Comparison of ENCODE assay signal across 1 cellular context in the genomic region with DNA sequence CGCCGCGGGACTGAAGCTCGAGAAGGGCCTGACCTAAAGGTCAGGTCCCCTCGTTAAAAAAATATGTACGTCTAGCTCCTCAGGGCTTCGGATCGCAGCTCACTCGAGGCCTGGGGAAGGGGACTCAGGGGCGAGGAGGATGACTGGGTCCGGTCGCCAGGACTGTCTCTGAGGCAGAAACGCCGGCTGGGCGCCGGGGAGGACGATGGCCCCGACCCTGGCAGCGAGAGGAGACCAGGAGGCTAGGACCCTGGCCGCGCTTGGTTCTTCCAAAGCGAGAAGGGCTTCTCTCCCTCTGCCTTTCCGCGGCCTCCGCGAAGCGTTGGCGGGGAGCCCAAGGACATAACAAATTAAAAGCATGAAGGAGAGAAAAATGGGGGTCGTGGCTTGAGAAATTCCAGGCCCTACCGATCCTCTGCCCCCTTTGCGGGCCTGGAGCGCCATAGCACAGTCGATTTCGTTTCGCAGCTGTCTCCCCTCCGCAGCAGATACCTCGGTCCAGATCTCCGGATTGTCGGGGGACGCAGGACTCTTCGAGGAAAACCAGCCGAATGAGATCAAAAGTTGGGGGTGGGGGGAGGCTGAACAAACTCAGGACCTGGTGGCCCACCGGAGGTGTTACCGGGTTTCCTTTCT.
TF ChIP-seq lines count a peak whose summit lies in the region.

No MANE protein-coding gene starts in this region.

TF ChIP-seq in WTC11, 78 proteins besides CTCF, POLR2A, EP300 and RAD21 (continued from another document):
- TF ChIP-seq, protein P1, sequence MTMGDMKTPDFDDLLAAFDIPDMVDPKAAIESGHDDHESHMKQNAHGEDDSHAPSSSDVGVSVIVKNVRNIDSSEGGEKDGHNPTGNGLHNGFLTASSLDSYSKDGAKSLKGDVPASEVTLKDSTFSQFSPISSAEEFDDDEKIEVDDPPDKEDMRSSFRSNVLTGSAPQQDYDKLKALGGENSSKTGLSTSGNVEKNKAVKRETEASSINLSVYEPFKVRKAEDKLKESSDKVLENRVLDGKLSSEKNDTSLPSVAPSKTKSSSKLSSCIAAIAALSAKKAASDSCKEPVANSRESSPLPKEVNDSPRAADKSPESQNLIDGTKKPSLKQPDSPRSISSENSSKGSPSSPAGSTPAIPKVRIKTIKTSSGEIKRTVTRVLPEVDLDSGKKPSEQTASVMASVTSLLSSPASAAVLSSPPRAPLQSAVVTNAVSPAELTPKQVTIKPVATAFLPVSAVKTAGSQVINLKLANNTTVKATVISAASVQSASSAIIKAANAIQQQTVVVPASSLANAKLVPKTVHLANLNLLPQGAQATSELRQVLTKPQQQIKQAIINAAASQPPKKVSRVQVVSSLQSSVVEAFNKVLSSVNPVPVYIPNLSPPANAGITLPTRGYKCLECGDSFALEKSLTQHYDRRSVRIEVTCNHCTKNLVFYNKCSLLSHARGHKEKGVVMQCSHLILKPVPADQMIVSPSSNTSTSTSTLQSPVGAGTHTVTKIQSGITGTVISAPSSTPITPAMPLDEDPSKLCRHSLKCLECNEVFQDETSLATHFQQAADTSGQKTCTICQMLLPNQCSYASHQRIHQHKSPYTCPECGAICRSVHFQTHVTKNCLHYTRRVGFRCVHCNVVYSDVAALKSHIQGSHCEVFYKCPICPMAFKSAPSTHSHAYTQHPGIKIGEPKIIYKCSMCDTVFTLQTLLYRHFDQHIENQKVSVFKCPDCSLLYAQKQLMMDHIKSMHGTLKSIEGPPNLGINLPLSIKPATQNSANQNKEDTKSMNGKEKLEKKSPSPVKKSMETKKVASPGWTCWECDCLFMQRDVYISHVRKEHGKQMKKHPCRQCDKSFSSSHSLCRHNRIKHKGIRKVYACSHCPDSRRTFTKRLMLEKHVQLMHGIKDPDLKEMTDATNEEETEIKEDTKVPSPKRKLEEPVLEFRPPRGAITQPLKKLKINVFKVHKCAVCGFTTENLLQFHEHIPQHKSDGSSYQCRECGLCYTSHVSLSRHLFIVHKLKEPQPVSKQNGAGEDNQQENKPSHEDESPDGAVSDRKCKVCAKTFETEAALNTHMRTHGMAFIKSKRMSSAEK (CRISPR knock-in tag; IDR thresholded peaks at IDR 0.05; ENCODE audit: borderline replicate concordance) = no peak
- TF ChIP-seq NFATC4 (CRISPR knock-in tag; IDR thresholded peaks at IDR 0.05) (no peak), ZNF281 (CRISPR knock-in tag; IDR thresholded peaks at IDR 0.05) (no peak), ZNF416 (CRISPR knock-in tag; IDR thresholded peaks at IDR 0.05) (no peak), ATF1 (CRISPR knock-in tag; IDR thresholded peaks at IDR 0.05) (no peak), ZMAT4 (CRISPR knock-in tag; IDR thresholded peaks at IDR 0.05) (no peak), RELA (CRISPR knock-in tag; IDR thresholded peaks at IDR 0.05; ENCODE audit: borderline replicate concordance) (no peak), MAX (CRISPR knock-in tag; IDR thresholded peaks at IDR 0.05) (no peak), ZNF232 (CRISPR knock-in tag; IDR thresholded peaks at IDR 0.05) (no peak), ZBTB43 (CRISPR knock-in tag; IDR thresholded peaks at IDR 0.05) (no peak), ZNF423 (CRISPR knock-in tag; IDR thresholded peaks at IDR 0.05) (no peak), ZNF317 (CRISPR knock-in tag; IDR thresholded peaks at IDR 0.05; ENCODE audit: borderline replicate concordance, low read depth) (no peak)
- TF ChIP-seq, protein P2, sequence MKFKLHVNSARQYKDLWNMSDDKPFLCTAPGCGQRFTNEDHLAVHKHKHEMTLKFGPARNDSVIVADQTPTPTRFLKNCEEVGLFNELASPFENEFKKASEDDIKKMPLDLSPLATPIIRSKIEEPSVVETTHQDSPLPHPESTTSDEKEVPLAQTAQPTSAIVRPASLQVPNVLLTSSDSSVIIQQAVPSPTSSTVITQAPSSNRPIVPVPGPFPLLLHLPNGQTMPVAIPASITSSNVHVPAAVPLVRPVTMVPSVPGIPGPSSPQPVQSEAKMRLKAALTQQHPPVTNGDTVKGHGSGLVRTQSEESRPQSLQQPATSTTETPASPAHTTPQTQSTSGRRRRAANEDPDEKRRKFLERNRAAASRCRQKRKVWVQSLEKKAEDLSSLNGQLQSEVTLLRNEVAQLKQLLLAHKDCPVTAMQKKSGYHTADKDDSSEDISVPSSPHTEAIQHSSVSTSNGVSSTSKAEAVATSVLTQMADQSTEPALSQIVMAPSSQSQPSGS (CRISPR knock-in tag; IDR thresholded peaks at IDR 0.05; ENCODE audit: borderline replicate concordance, low read depth) = no peak
- TF ChIP-seq, protein P3, sequence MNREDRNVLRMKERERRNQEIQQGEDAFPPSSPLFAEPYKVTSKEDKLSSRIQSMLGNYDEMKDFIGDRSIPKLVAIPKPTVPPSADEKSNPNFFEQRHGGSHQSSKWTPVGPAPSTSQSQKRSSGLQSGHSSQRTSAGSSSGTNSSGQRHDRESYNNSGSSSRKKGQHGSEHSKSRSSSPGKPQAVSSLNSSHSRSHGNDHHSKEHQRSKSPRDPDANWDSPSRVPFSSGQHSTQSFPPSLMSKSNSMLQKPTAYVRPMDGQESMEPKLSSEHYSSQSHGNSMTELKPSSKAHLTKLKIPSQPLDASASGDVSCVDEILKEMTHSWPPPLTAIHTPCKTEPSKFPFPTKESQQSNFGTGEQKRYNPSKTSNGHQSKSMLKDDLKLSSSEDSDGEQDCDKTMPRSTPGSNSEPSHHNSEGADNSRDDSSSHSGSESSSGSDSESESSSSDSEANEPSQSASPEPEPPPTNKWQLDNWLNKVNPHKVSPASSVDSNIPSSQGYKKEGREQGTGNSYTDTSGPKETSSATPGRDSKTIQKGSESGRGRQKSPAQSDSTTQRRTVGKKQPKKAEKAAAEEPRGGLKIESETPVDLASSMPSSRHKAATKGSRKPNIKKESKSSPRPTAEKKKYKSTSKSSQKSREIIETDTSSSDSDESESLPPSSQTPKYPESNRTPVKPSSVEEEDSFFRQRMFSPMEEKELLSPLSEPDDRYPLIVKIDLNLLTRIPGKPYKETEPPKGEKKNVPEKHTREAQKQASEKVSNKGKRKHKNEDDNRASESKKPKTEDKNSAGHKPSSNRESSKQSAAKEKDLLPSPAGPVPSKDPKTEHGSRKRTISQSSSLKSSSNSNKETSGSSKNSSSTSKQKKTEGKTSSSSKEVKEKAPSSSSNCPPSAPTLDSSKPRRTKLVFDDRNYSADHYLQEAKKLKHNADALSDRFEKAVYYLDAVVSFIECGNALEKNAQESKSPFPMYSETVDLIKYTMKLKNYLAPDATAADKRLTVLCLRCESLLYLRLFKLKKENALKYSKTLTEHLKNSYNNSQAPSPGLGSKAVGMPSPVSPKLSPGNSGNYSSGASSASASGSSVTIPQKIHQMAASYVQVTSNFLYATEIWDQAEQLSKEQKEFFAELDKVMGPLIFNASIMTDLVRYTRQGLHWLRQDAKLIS (CRISPR knock-in tag; IDR thresholded peaks at IDR 0.05; ENCODE audit: borderline replicate concordance) = no peak
- TF ChIP-seq, protein P4, sequence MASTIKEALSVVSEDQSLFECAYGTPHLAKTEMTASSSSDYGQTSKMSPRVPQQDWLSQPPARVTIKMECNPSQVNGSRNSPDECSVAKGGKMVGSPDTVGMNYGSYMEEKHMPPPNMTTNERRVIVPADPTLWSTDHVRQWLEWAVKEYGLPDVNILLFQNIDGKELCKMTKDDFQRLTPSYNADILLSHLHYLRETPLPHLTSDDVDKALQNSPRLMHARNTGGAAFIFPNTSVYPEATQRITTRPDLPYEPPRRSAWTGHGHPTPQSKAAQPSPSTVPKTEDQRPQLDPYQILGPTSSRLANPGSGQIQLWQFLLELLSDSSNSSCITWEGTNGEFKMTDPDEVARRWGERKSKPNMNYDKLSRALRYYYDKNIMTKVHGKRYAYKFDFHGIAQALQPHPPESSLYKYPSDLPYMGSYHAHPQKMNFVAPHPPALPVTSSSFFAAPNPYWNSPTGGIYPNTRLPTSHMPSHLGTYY (CRISPR knock-in tag; IDR thresholded peaks at IDR 0.05) = no peak
